ENCODE assay signal across 21 cellular contexts in the genomic region with DNA sequence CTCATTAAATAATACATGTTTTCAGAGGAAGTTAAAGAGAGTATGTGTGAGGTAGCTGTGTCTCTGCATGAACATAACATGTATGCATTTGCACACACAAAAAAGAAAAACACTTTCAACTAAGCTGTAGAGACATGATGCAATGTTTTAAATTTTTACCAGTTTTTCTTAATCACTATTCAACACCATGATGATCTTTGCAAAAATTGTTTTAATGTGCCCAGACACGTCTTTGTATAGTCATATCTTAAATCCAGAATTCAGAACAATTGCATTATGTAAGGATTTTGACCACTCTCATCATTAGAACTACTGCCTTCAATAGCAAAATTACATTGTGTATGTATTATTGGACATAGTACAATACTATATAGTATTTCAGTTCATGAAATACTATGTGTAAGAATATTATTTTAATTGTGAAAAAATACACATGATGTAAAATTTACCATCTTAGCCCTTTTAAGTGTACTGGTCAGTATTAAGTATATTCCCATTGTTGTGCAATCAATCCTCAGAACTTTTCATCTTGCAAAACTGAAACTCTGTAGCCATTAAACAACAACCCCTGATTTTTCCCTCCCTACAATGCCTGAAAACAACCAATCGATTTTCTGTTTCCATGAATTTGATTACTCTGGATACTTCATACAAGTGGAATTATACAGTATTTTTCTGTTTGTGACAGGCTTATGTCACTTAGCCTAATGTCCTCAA.
A peak's percentile ranks its signal among the peaks of the same experiment; 100 is the strongest.
DNase-seq lines count a peak whose midpoint lies in the region; ATAC-seq, FAIRE-seq and TF ChIP-seq lines count a peak whose summit lies in the region.
"Had no signal": no experiment of that assay in that cellular context is flagged by ENCODE, and none has a peak within 500 bp of the region (broad histone marks: within the 10 kb centered on the region; RNA-seq: fewer than 3 reads in every experiment).

No MANE protein-coding gene starts in this region.

- H3K79me1 ChIP-seq in mesendoderm (ENCODE audit: low read length), result no peaks in the 10 kb centered on the region

- no peak overlapping the region for H2BK120ac ChIP-seq in mesendoderm (ENCODE audit: low read depth, low read length)

- H3K9me3 ChIP-seq in mammary epithelial cell (replicated peaks; ENCODE audit: insufficient read depth, low read length) (no peaks in the 10 kb centered on the region), breast epithelium (no peaks in the 10 kb centered on the region)
- H3K9me3 ChIP-seq: BLaER1, Caco-2 had no signal

- no peak for TF ChIP-seq POLR2A in breast epithelium (IDR thresholded peaks at IDR 0.05)

- H3K27me3 ChIP-seq in mammary epithelial cell (ENCODE audit: insufficient read depth, low read length), result no peaks in the 10 kb centered on the region
- H3K27me3 ChIP-seq in breast epithelium, result no peaks in the 10 kb centered on the region
- no peaks in the 10 kb centered on the region for H3K27me3 ChIP-seq in bronchial epithelial cell (ENCODE audit: control insufficient read depth, insufficient read depth, low read length)
- H3K27me3 ChIP-seq in mesendoderm (ENCODE audit: insufficient read depth, low read length, poor library complexity), result no peaks in the 10 kb centered on the region
- H3K27me3 ChIP-seq: BLaER1 had no signal

- intact Hi-C loops in mammary epithelial cell (cut with micrococcal nuclease) (no loop called here), breast epithelium (cut with DNase I; ENCODE audit: low total_unique reads) (no loop called here)

- H3K4me1 ChIP-seq in mammary epithelial cell (ENCODE audit: insufficient read depth, low read length), result no peaks in the 10 kb centered on the region
- no peaks in the 10 kb centered on the region for H3K4me1 ChIP-seq in breast epithelium
- peaks cover 11% of the 10 kb centered on the region for H3K4me1 ChIP-seq in mesendoderm (ENCODE audit: control insufficient read depth, low read depth, low read length)
- H3K4me1 ChIP-seq: BLaER1, Caco-2 had no signal

- no peak overlapping the region for H3K27ac ChIP-seq in mammary epithelial cell (ENCODE audit: insufficient read depth, low read depth, low read length)
- no peak overlapping the region for H3K27ac ChIP-seq in breast epithelium
- H3K27ac ChIP-seq in mesendoderm (ENCODE audit: low read depth, low read length), result no peak overlapping the region
- H3K27ac ChIP-seq: 22Rv1, BLaER1, C4-2B, GM23248 had no signal

- H3K4me2 ChIP-seq in mammary epithelial cell (ENCODE audit: insufficient read depth, low read depth, low read length) (no peak overlapping the region), mesendoderm (ENCODE audit: low read length) (no peak overlapping the region)
- H3K4me2 ChIP-seq: BLaER1 had no signal

- H2BK5ac ChIP-seq in mesendoderm (ENCODE audit: low read length), result no peak overlapping the region

- WGBS in mammary epithelial cell (ENCODE audit: low coverage, missing lambda C conversion rate), result 70% methylated on average over 2 of the region's 2 CpGs
- no CpG with 5 or more reads among the region's 2 CpGs for WGBS in mesendoderm (ENCODE audit: extremely low coverage, insufficient coverage, low lambda C conversion rate)

- H2BK15ac ChIP-seq in mesendoderm (replicated peaks; ENCODE audit: low read depth), result peak overlapping the region; percentile 92

- no peaks in the 10 kb centered on the region for H4K20me1 ChIP-seq in mammary epithelial cell (ENCODE audit: insufficient read depth, low read length)
- H4K20me1 ChIP-seq: BLaER1 had no signal

- in situ Hi-C loops in mammary epithelial cell (cut with MboI; ENCODE audit: low sequenced_read_pairs in 2 of 2), result no loop called here

- ATAC-seq in esophagus mucosa (peak; percentile 37), GM18873 (IDR thresholded peaks at IDR 0.05; ENCODE audit: low FRiP score, unreplicated experiment) (no peak), GM19395 (IDR thresholded peaks at IDR 0.05; ENCODE audit: unreplicated experiment) (no peak)
- ATAC-seq: CD8-positive, alpha-beta T cell; GM12878 had no signal

- TF ChIP-seq CTCF in mammary epithelial cell (conservative IDR thresholded peaks at IDR 0.05 in 1 of 2, IDR thresholded peaks at IDR 0.05 in 1 of 2; ENCODE audit: extremely low read depth in 1 of 2, insufficient read depth in 1 of 2, low read depth in 1 of 2, low read length in 2 of 2) (no peak), breast epithelium (IDR thresholded peaks at IDR 0.05) (no peak), bronchial epithelial cell (IDR thresholded peaks at IDR 0.05; ENCODE audit: insufficient read depth, low read length, severe bottlenecking) (no peak), GM20000 (IDR thresholded peaks at IDR 0.05; ENCODE audit: extremely low read depth, missing control alignments) (no peak)

- no peak for FAIRE-seq in bronchial epithelial cell (lab: Jason Lieb, UNC)
- FAIRE-seq: A204.1, GM12878, H1 had no signal

- H3K79me2 ChIP-seq in mammary epithelial cell (ENCODE audit: insufficient read depth, low read length) (no peaks in the 10 kb centered on the region), mesendoderm (ENCODE audit: control insufficient read depth, insufficient read depth, low read length) (no peaks in the 10 kb centered on the region)

- BruUV-seq in mammary epithelial cell (replicated peaks; lab: Mats Ljungman, UMichigan), result no TSS peak

- H3K4me3 ChIP-seq in mammary epithelial cell (replicated peaks in 1 of 3; ENCODE audit: insufficient read depth in 1 of 3, low read depth in 2 of 3, low read length in 3 of 3) (no peak overlapping the region), breast epithelium (no peak overlapping the region), bronchial epithelial cell (ENCODE audit: low read depth, low read length) (no peak overlapping the region), mesendoderm (ENCODE audit: low read length) (no peak overlapping the region)
- H3K4me3 ChIP-seq: BLaER1, GM12878, GM23248 had no signal

- no peak overlapping the region for H2AK5ac ChIP-seq in mesendoderm (ENCODE audit: low read length)

- no peak overlapping the region for H4K5ac ChIP-seq in mesendoderm (ENCODE audit: low read length)

- H3K36me3 ChIP-seq in mammary epithelial cell (ENCODE audit: insufficient read depth, low read length) (no peaks in the 10 kb centered on the region), breast epithelium (no peaks in the 10 kb centered on the region), bronchial epithelial cell (ENCODE audit: control insufficient read depth, insufficient read depth, low read length) (no peaks in the 10 kb centered on the region), mesendoderm (ENCODE audit: control insufficient read depth, insufficient read depth, low read length) (no peaks in the 10 kb centered on the region)
- H3K36me3 ChIP-seq: BLaER1 had no signal

- H3K9ac ChIP-seq in mammary epithelial cell (ENCODE audit: insufficient read depth, low read length) (no peak overlapping the region), mesendoderm (ENCODE audit: low read length) (no peak overlapping the region)
- H3K9ac ChIP-seq: BLaER1, GM23248 had no signal

- no peak overlapping the region for H3K23ac ChIP-seq in mesendoderm (ENCODE audit: low read length)

- no peak overlapping the region for H3K56ac ChIP-seq in mesendoderm (ENCODE audit: low read length)

- no peak overlapping the region for H4K8ac ChIP-seq in mesendoderm (ENCODE audit: low read depth, low read length)

- DNase-seq in mammary epithelial cell (peak; percentile 12), breast epithelium (ENCODE audit: low spot score in 2 of 2) (no peak), bronchial epithelial cell (ENCODE audit: low read depth) (peak; percentile 66), mesendoderm (no peak), GM20000 (ENCODE audit: low spot score) (no peak)
- DNase-seq: Caco-2; CD4-positive, CD25-positive, alpha-beta regulatory T cell; CD8-positive, alpha-beta T cell; DND-41; GDM1; H7 had no signal

- H3K18ac ChIP-seq in mesendoderm (ENCODE audit: low read length), result no peak overlapping the region

- CTCF ChIA-PET in mammary epithelial cell (lab: Charles Lee; ENCODE audit: low non-redundant PET), result no interaction called here

- dilution Hi-C loops in mammary epithelial cell (cut with HindIII; ENCODE audit: low sequenced_read_pairs), result no loop called here

- H2AFZ ChIP-seq in mammary epithelial cell (ENCODE audit: low read depth, low read length), result no peak overlapping the region

- no peak overlapping the region for H3K4ac ChIP-seq in mesendoderm (ENCODE audit: low read depth, low read length)

Comparison
In these comparisons a context has a peak if more than half of its experiments do, and no peak if none do; other contexts are left out.
1. DNase-seq: peak in mammary epithelial cell (single experiment) and bronchial epithelial cell (single experiment); none in breast epithelium (0 of 2), mesendoderm (single experiment) and GM20000 (single experiment).